8 cellular contexts compared by ENCODE assay signal in genomic region chr16:67349172-67349571, GRCh38. TPM values are rescaled to one million over a fixed set of nuclear protein-coding genes. Genes with fewer than 3 reads are reported as not detected.
DNase-seq lines count a peak whose midpoint lies in the region; ATAC-seq and TF ChIP-seq lines count a peak whose summit lies in the region.

No MANE protein-coding gene starts in this region.

- no peak overlapping the region for H3K4me3 Mint-ChIP-seq in immature natural killer cell

- H3K4me3 ChIP-seq in HFF-Myc (replicated peaks; ENCODE audit: low read depth, low read length): no peak overlapping the region

- H3K27me3 Mint-ChIP-seq in immature natural killer cell (ENCODE audit: low read depth in 3 of 3): no peaks in the 10 kb centered on the region

- H3K9me3 Mint-ChIP-seq in immature natural killer cell: no peaks in the 10 kb centered on the region

- ATAC-seq in HG03354 (IDR thresholded peaks at IDR 0.05; ENCODE audit: poor library complexity, severe bottlenecking, unreplicated experiment) (no peak), HG03095 (IDR thresholded peaks at IDR 0.05; ENCODE audit: unreplicated experiment) (no peak)

- H3K27ac Mint-ChIP-seq in immature natural killer cell: no peak overlapping the region

- no peaks in the 10 kb centered on the region for H3K36me3 Mint-ChIP-seq in immature natural killer cell

- in situ Hi-C loops in SK-MEL-5 (cut with HindIII; ENCODE audit: low pct_unique_long_range_greater_than_20kb, low sequenced_read_pairs): no loop called here

- DNase-seq in AML-193 (lab: John Stamatoyannopoulos, UW): peak; percentile 55 to 58
- DNase-seq in HFF-Myc (ENCODE audit: extremely low read depth, low read depth): no peak
- peak; percentile 67 for DNase-seq in SK-MEL-5 (ENCODE audit: low read depth, low spot score)
- peak in 2 of 3 donors; percentile 7 to 8 for DNase-seq in immature natural killer cell
- DNase-seq in NCI-H2196 (lab: John Stamatoyannopoulos, UW; ENCODE audit: unreplicated experiment): no peak
- DNase-seq in DMS114 treated with DMSO at 0.1 percent for 48 hours (lab: John Stamatoyannopoulos, UW; ENCODE audit: unreplicated experiment): no peak

- H3K4me1 Mint-ChIP-seq in immature natural killer cell: no peaks in the 10 kb centered on the region

- TF ChIP-seq CTCF in HFF-Myc (IDR thresholded peaks at IDR 0.05; ENCODE audit: low read depth, low read length, missing control alignments): peak; percentile 41

RNA-seq across cellular contexts. Expression of gene LRRC36, which starts 22.6 kb away (rescaled TPM):
- total RNA-seq in SK-MEL-5 (2014; rRNA removed; shearing (Covaris generic)): 0.64 and 1.1 TPM in 2 replicates
- polyA plus RNA-seq in SK-MEL-5 (2015; cell fraction: cytosol; rRNA removed): 0.48 TPM in 1 of 2 replicates, not detected in the other
- 1.0 and 2.0 TPM in 2 replicates for polyA plus RNA-seq in SK-MEL-5 (2015; cell fraction: nucleus; rRNA removed)
- not detected for polyA plus RNA-seq in immature natural killer cell

RNA-seq across cellular contexts. Expression of gene KCTD19, which starts 22.6 kb away (rescaled TPM):
- 0.19 TPM in 1 of 2 replicates, not detected in the other for total RNA-seq in SK-MEL-5 (2014; rRNA removed; shearing (Covaris generic))
- polyA plus RNA-seq in SK-MEL-5 (2015; cell fraction: cytosol; rRNA removed): 0.11 TPM in 1 of 2 replicates, not detected in the other
- 0.33 TPM in 1 of 2 replicates, not detected in the other for polyA plus RNA-seq in SK-MEL-5 (2015; cell fraction: nucleus; rRNA removed)
- not detected for polyA plus RNA-seq in immature natural killer cell

RNA-seq across cellular contexts. Expression of gene TPPP3, which starts 44.1 kb away (rescaled TPM):
- total RNA-seq in SK-MEL-5 (2014; rRNA removed; shearing (Covaris generic)): 0.16 and 0.55 TPM in 2 replicates
- 0.70 and 2.1 TPM in 2 replicates for polyA plus RNA-seq in SK-MEL-5 (2015; cell fraction: cytosol; rRNA removed)
- 0.75 and 2.0 TPM in 2 replicates for polyA plus RNA-seq in SK-MEL-5 (2015; cell fraction: nucleus; rRNA removed)
- polyA plus RNA-seq in immature natural killer cell: under 1 TPM in 2 of 3 donors, not detected in 1; 0.22 to 0.78 TPM

Comparison
In these comparisons a context has a peak if more than half of its experiments do, and no peak if none do; other contexts are left out.
1. DNase-seq: peak in AML-193 (2 of 2), SK-MEL-5 (single experiment) and immature natural killer cell (2 of 3); none in HFF-Myc (single experiment), NCI-H2196 (single experiment) and DMS114 treated with DMSO at 0.1 percent for 48 hours (single experiment).